In the genomic region with DNA sequence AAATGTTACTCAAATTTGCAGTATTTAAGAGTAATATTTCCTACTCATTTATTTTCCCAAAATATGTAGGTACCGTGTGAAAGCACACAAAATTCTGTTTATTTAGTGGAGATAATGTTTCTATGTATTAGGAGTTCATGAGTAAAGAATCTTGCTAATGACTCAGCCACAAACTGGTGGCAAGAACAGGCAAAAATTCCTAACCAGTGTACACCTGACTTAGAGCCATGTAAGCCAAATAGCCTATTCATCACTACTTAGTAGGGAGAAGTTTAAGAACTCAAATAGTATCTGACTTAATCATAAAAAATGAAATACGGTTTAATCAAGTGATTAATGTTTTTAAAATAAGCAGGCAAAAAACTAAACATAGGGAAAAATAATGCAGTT, we compare ENCODE assay signal across 16 cellular contexts.
DNase-seq lines count a peak whose midpoint lies in the region; ATAC-seq, FAIRE-seq and TF ChIP-seq lines count a peak whose summit lies in the region.
"Had no signal": no experiment of that assay in that cellular context is flagged by ENCODE, and none has a peak within 500 bp of the region (broad histone marks: within the 10 kb centered on the region; RNA-seq: fewer than 3 reads in every experiment).

No MANE protein-coding gene starts in this region.

- TF ChIP-seq RAD21 in HCT116 (IDR thresholded peaks at IDR 0.05; ENCODE audit: low read depth) = no peak

- H2AFZ ChIP-seq in HCT116 (ENCODE audit: low read depth, low read length, poor library complexity, severe bottlenecking) (no peak overlapping the region), astrocyte (ENCODE audit: low read depth, low read length) (no peak overlapping the region)

- H3K4me2 ChIP-seq in HCT116 (ENCODE audit: low read length) (peak overlapping the region; percentile 64; the same call in 1 of the 2 replicates), astrocyte (ENCODE audit: low read length) (no peak overlapping the region)

- H3K9me2 ChIP-seq in HCT116 (ENCODE audit: insufficient read depth) = no peaks in the 10 kb centered on the region

- no peak overlapping the region for H3K4me3 Mint-ChIP-seq in astrocyte (ENCODE audit: unreplicated experiment)
- H3K4me3 Mint-ChIP-seq in CD14-positive monocyte = no peak overlapping the region
- H3K4me3 Mint-ChIP-seq: activated CD4-positive, alpha-beta memory T cell treated with anti-CD3 and anti-CD28 coated beads for 36 hours; memory B cell had no signal

- H3K9ac ChIP-seq in HCT116 (ENCODE audit: low read length) = no peak overlapping the region
- H3K9ac ChIP-seq in astrocyte (ENCODE audit: low read length) = no peak overlapping the region

- H4K20me1 ChIP-seq in HCT116 (ENCODE audit: insufficient read depth) = no peaks in the 10 kb centered on the region
- H4K20me1 ChIP-seq in astrocyte (ENCODE audit: insufficient read depth, low read length) = peaks cover 64% of the 10 kb centered on the region

- no peaks in the 10 kb centered on the region for H3K36me3 Mint-ChIP-seq in astrocyte (ENCODE audit: low read depth, unreplicated experiment)
- peaks cover 0 to 1% of the 10 kb centered on the region in 2 donors for H3K36me3 Mint-ChIP-seq in CD14-positive monocyte

- H3K79me2 ChIP-seq in HCT116 (ENCODE audit: insufficient read depth, low read length) (peaks cover 78% of the 10 kb centered on the region), astrocyte (ENCODE audit: insufficient read depth, low read length) (peaks cover 81% of the 10 kb centered on the region)

- POLR2A ChIA-PET in HCT116 (lab: Charles Lee) = no interaction called here

- H3K9me3 Mint-ChIP-seq in astrocyte (ENCODE audit: unreplicated experiment) (no peaks in the 10 kb centered on the region), CD14-positive monocyte (no peaks in the 10 kb centered on the region)
- H3K9me3 Mint-ChIP-seq: activated CD4-positive, alpha-beta memory T cell treated with anti-CD3 and anti-CD28 coated beads for 36 hours; memory B cell had no signal

- intact Hi-C loops in HCT116 (cut with micrococcal nuclease) (no loop called here), CD14-positive monocyte (cut with micrococcal nuclease) (loop anchor here in 1 of 2 donors (10.0 kb wide), 1 partner anchor 45 kb away; no protein-coding TSS in a partner anchor)

- TF ChIP-seq EP300 in gastroesophageal sphincter (IDR thresholded peaks at IDR 0.05) = no peak

- ATAC-seq in HCT116 = peak; percentile 41; the same call in 1 of the 2 replicates
- ATAC-seq in gastroesophageal sphincter = peak; percentile 67

- TF ChIP-seq CTCF in HCT116 (IDR thresholded peaks at IDR 0.05 in 2 of 3, conservative IDR thresholded peaks at IDR 0.05 in 1 of 3; ENCODE audit: borderline replicate concordance in 1 of 3, insufficient read depth in 1 of 3, low read depth in 2 of 3, low read length in 2 of 3) = no peak
- TF ChIP-seq CTCF in astrocyte (IDR thresholded peaks at IDR 0.05; ENCODE audit: insufficient read depth, low read depth, low read length) = no peak
- TF ChIP-seq CTCF in gastroesophageal sphincter (IDR thresholded peaks at IDR 0.05) = no peak
- TF ChIP-seq CTCF in CD14-positive monocyte (IDR thresholded peaks at IDR 0.05) = no peak

- no peak for TF ChIP-seq POLR2A in HCT116 (IDR thresholded peaks at IDR 0.05; ENCODE audit: borderline replicate concordance, extremely low read depth, insufficient read depth, insufficient read length)
- no peak for TF ChIP-seq POLR2A in gastroesophageal sphincter (IDR thresholded peaks at IDR 0.05)

- H3K27ac Mint-ChIP-seq in astrocyte (ENCODE audit: unreplicated experiment) (no peak overlapping the region), CD14-positive monocyte (no peak overlapping the region)
- H3K27ac Mint-ChIP-seq: activated CD4-positive, alpha-beta memory T cell treated with anti-CD3 and anti-CD28 coated beads for 36 hours; memory B cell had no signal

- H3K4me1 Mint-ChIP-seq in astrocyte (ENCODE audit: low read depth, unreplicated experiment) (peaks cover 23% of the 10 kb centered on the region), CD14-positive monocyte (peaks cover 19% of the 10 kb centered on the region)

- FAIRE-seq in astrocyte (lab: Jason Lieb, UNC) (no peak), urothelium cell line (lab: Jason Lieb, UNC) (no peak)
- FAIRE-seq: small intestine had no signal

- no peaks in the 10 kb centered on the region for H3K36me3 ChIP-seq in HCT116 (ENCODE audit: control insufficient read depth in 1 of 2, insufficient read depth in 2 of 2, low read length in 2 of 2)
- H3K36me3 ChIP-seq in astrocyte (ENCODE audit: insufficient read depth, low read length) = no peaks in the 10 kb centered on the region
- H3K36me3 ChIP-seq in gastroesophageal sphincter = no peaks in the 10 kb centered on the region

- H3K27me3 ChIP-seq in HCT116 (ENCODE audit: insufficient read depth, low read length) (no peaks in the 10 kb centered on the region), astrocyte (ENCODE audit: insufficient read depth, low read length) (no peaks in the 10 kb centered on the region), gastroesophageal sphincter (no peaks in the 10 kb centered on the region)

- RAD21 ChIA-PET in HCT116 (lab: Charles Lee; ENCODE audit: low non-redundant PET in 1 of 2, low total read pairs in 2 of 2, uncharacterized antibody in 2 of 2, unreplicated experiment in 2 of 2) = no interaction called here

- 35 to 39% methylated on average over 2 of the region's 2 CpGs for WGBS in gastroesophageal sphincter (ENCODE audit: low coverage in 1 of 2), 2 donors

- no peaks in the 10 kb centered on the region for H3K27me3 Mint-ChIP-seq in astrocyte (ENCODE audit: low read depth, unreplicated experiment)
- H3K27me3 Mint-ChIP-seq in CD14-positive monocyte (ENCODE audit: low read depth in 3 of 3) = peaks cover 0 to 1% (median 0%) of the 10 kb centered on the region in 3 donors
- H3K27me3 Mint-ChIP-seq: activated CD4-positive, alpha-beta memory T cell treated with anti-CD3 and anti-CD28 coated beads for 36 hours; memory B cell had no signal

- H3K4me1 ChIP-seq in HCT116 (ENCODE audit: control insufficient read depth in 1 of 2, insufficient read depth in 2 of 2, low read length in 2 of 2) = peaks cover 21 to 45% of the 10 kb centered on the region in 2 experiments
- peaks cover 12% of the 10 kb centered on the region for H3K4me1 ChIP-seq in astrocyte (ENCODE audit: insufficient read depth, low read length)
- H3K4me1 ChIP-seq in gastroesophageal sphincter = peaks cover 2 to 38% (median 2%) of the 10 kb centered on the region in 3 donors

- DNase-seq in HCT116 (ENCODE audit: low read depth, low spot score) (no peak), astrocyte (ENCODE audit: low read depth) (peak; percentile 93), urothelium cell line (ENCODE audit: low spot score) (peak; percentile 40), CD14-positive monocyte (ENCODE audit: low spot score) (no peak), inferior parietal cortex (ENCODE audit: extremely low spot score) (no peak)
- DNase-seq in effector CD8-positive, alpha-beta T cell (lab: John Stamatoyannopoulos, UW) = no peak
- DNase-seq: activated CD4-positive, alpha-beta memory T cell treated with anti-CD3 and anti-CD28 coated beads for 36 hours; aorta; DMS153; NCI-H1417; NCI-H524 treated with DMSO at 0.1 percent for 48 hours; SHP77; small intestine; substantia nigra had no signal

- H3K9me3 ChIP-seq in HCT116 (ENCODE audit: control insufficient read depth in 1 of 2, insufficient read depth in 1 of 2, low read depth in 1 of 2, low read length in 2 of 2) (no peaks in the 10 kb centered on the region), astrocyte (ENCODE audit: insufficient read depth, low read depth, low read length) (no peaks in the 10 kb centered on the region), gastroesophageal sphincter (no peaks in the 10 kb centered on the region)

- H3K4me3 ChIP-seq in HCT116 (replicated peaks in 1 of 2; ENCODE audit: low read depth in 1 of 2, low read length in 2 of 2) (no peak overlapping the region), astrocyte (ENCODE audit: insufficient read depth, low read depth, low read length) (no peak overlapping the region), gastroesophageal sphincter (no peak overlapping the region)

- BruUV-seq in HCT116 (replicated peaks; lab: Mats Ljungman, UMichigan) = no TSS peak

- CTCF ChIA-PET in HCT116 (lab: Charles Lee) = no interaction called here

- no peak overlapping the region for H3K27ac ChIP-seq in HCT116 (ENCODE audit: low read depth, low read length)
- peak overlapping the region; percentile 70 for H3K27ac ChIP-seq in astrocyte (ENCODE audit: low read depth, low read length)
- peak overlapping the region in 3 of 4 donors; percentile 12 to 28 (median 13) for H3K27ac ChIP-seq in gastroesophageal sphincter

TF ChIP-seq in HCT116, 20 proteins besides CTCF, POLR2A, EP300 and RAD21 (continues in another document):
- no peak for TF ChIP-seq EZH2 (IDR thresholded peaks at IDR 0.05)
- no peak for TF ChIP-seq JUND (IDR thresholded peaks at IDR 0.05)
- TF ChIP-seq ZBTB33 (IDR thresholded peaks at IDR 0.05; ENCODE audit: extremely low read depth, insufficient replicate concordance, low read length) = no peak
- no peak for TF ChIP-seq TCF7L2 (IDR thresholded peaks at IDR 0.05; ENCODE audit: borderline replicate concordance, extremely low read depth, insufficient read depth, insufficient read length)
- no peak for TF ChIP-seq SIN3A (IDR thresholded peaks at IDR 0.05; ENCODE audit: low read depth)
- no peak for TF ChIP-seq POLR2AphosphoS5 (IDR thresholded peaks at IDR 0.05; ENCODE audit: low read depth, low read length)
- no peak for TF ChIP-seq YY1 (IDR thresholded peaks at IDR 0.05; ENCODE audit: extremely low read depth, insufficient replicate concordance, low read depth, low read length)
- no peak for TF ChIP-seq ZNF274 (IDR thresholded peaks at IDR 0.05; ENCODE audit: low read depth, low read length)
- TF ChIP-seq CEBPB (IDR thresholded peaks at IDR 0.05; ENCODE audit: low read depth) = no peak
- TF ChIP-seq EGR1 (IDR thresholded peaks at IDR 0.05; ENCODE audit: low read depth) = no peak

Comparison
In these comparisons a context has a peak if more than half of its experiments do, and no peak if none do; other contexts are left out.
1. DNase-seq: peak in astrocyte (single experiment) and urothelium cell line (single experiment); none in HCT116 (single experiment), CD14-positive monocyte (single experiment), effector CD8-positive, alpha-beta T cell (single experiment) and inferior parietal cortex (single experiment).